ENCODE assay signal across 22 cellular contexts in the genomic region with DNA sequence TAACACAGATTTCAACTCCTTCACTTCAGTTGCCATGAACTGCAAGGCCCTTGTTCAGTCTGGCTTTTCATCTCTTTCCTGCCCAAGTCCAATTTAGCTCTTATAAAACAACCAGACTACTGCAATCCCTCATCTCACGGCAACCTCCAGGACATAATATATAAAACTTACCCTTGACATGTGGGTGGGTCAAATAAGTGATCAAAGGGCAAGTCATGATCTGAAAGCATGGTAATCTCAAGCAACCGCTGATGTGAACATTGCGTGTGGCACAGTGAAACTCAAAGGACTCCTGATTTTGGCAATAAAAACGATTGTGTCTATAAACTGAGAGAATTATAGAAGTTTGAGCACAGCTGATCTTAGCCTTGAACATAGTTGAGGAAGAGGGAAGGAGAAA.
DNase-seq lines count a peak whose midpoint lies in the region; ATAC-seq and TF ChIP-seq lines count a peak whose summit lies in the region.
"Had no signal": no experiment of that assay in that cellular context is flagged by ENCODE, and none has a peak within 500 bp of the region (broad histone marks: within the 10 kb centered on the region; RNA-seq: fewer than 3 reads in every experiment).

No MANE protein-coding gene starts in this region.

- 89% methylated on average over 4 of the region's 4 CpGs for WGBS in smooth muscle cell (ENCODE audit: low lambda C conversion rate)

- DNase-seq in Peyer's patch = peak in 1 of 3 donors; percentile 57
- peak; percentile 11 to 38 for DNase-seq in left colon
- DNase-seq in smooth muscle cell (lab: John Stamatoyannopoulos, UW; ENCODE audit: unreplicated experiment) = no peak
- DNase-seq in omental fat pad (ENCODE audit: low spot score) = no peak
- no peak for DNase-seq in erythroblast (lab: John Stamatoyannopoulos, UW)
- DNase-seq in activated T-cell treated with anti-CD3 and anti-CD28 coated beads, Interleukin-2, amount 50 U/mL, for 1 hour = no peak
- DNase-seq: 8988T; ACHN; BE2C; CD4-positive, alpha-beta T cell; CD8-positive, alpha-beta memory T cell; DMS 273 treated with DMSO at 0.1 percent for 48 hours; DMS79; EL; GDM1; GOT3; HFFc6 had no signal

- no peak overlapping the region for H3K9ac ChIP-seq in smooth muscle cell (ENCODE audit: low read depth)
- H3K9ac ChIP-seq: BLaER1 treated with 17β-estradiol and CSF1 and Interleukin-3, amounts not matched to agents 10 nM and 100 nM had no signal

- H3K27ac ChIP-seq in Peyer's patch (peak overlapping the region in 3 of 4 donors; percentile 31 to 79 (median 75)), muscle layer of duodenum (ENCODE audit: low read length) (peak overlapping the region; percentile 28), smooth muscle cell (ENCODE audit: low read depth) (no peak overlapping the region)
- H3K27ac ChIP-seq: A549; BLaER1 treated with 17β-estradiol and CSF1 and Interleukin-3, amounts not matched to agents 10 nM and 100 nM had no signal

- H3K4me3 ChIP-seq in Peyer's patch (no peak overlapping the region), muscle layer of duodenum (ENCODE audit: low read depth in 1 of 2, low read length in 2 of 2) (no peak overlapping the region), smooth muscle cell (no peak overlapping the region)
- H3K4me3 ChIP-seq: A549; BLaER1 treated with 17β-estradiol and CSF1 and Interleukin-3, amounts not matched to agents 10 nM and 100 nM; GM12878; HAP-1 had no signal

- H3K27me3 ChIP-seq in Peyer's patch (no peaks in the 10 kb centered on the region), muscle layer of duodenum (ENCODE audit: low read depth, low read length) (no peaks in the 10 kb centered on the region), smooth muscle cell (ENCODE audit: low read depth) (no peaks in the 10 kb centered on the region)
- H3K27me3 ChIP-seq: BE2C had no signal

- intact Hi-C loops in left colon (cut with DNase I, micrococcal nuclease) = no loop called here

- H3F3A ChIP-seq in smooth muscle cell (ENCODE audit: low read depth) = no peaks in the 10 kb centered on the region

- H3K79me2 ChIP-seq in smooth muscle cell (ENCODE audit: low read depth) = no peaks in the 10 kb centered on the region

- H3K4me1 ChIP-seq in Peyer's patch (peaks cover 0 to 3% (median 0%) of the 10 kb centered on the region in 4 donors), muscle layer of duodenum (ENCODE audit: control insufficient read depth in 1 of 2, insufficient read depth in 2 of 2, low read length in 2 of 2) (no peaks in the 10 kb centered on the region), smooth muscle cell (ENCODE audit: low read depth) (no peaks in the 10 kb centered on the region)
- H3K4me1 ChIP-seq: A549, BE2C, HAP-1 had no signal

- TF ChIP-seq POLR2A in Peyer's patch (IDR thresholded peaks at IDR 0.05) = no peak
- TF ChIP-seq POLR2A in erythroblast (IDR thresholded peaks at IDR 0.05; ENCODE audit: low read length) = no peak

- H3K36me3 ChIP-seq in Peyer's patch = no peaks in the 10 kb centered on the region
- no peaks in the 10 kb centered on the region for H3K36me3 ChIP-seq in muscle layer of duodenum (ENCODE audit: control insufficient read depth in 1 of 2, insufficient read depth in 2 of 2, low read length in 2 of 2)
- H3K36me3 ChIP-seq in smooth muscle cell (ENCODE audit: low read depth) = no peaks in the 10 kb centered on the region
- H3K36me3 ChIP-seq: BE2C; BLaER1 treated with 17β-estradiol and CSF1 and Interleukin-3, amounts not matched to agents 10 nM and 100 nM; HAP-1 had no signal

- H3K9me3 ChIP-seq in Peyer's patch (no peaks in the 10 kb centered on the region), muscle layer of duodenum (ENCODE audit: control insufficient read depth in 1 of 2, low read length in 2 of 2) (no peaks in the 10 kb centered on the region), smooth muscle cell (replicated peaks; ENCODE audit: low read depth) (no peaks in the 10 kb centered on the region)
- H3K9me3 ChIP-seq: A549, BE2C, HAP-1 had no signal

- TF ChIP-seq CTCF in Peyer's patch (IDR thresholded peaks at IDR 0.05) = no peak
- TF ChIP-seq CTCF in smooth muscle cell (IDR thresholded peaks at IDR 0.05; ENCODE audit: borderline replicate concordance, insufficient read depth, poor library complexity, severe bottlenecking) = no peak
- TF ChIP-seq CTCF in omental fat pad (IDR thresholded peaks at IDR 0.05) = no peak

- ATAC-seq in left colon = peak; percentile 81
- ATAC-seq in omental fat pad (ENCODE audit: low FRiP score) = no peak
- ATAC-seq: A549, GM12878 had no signal

- H4K20me1 ChIP-seq in smooth muscle cell (ENCODE audit: low read depth) = no peaks in the 10 kb centered on the region
- H4K20me1 ChIP-seq: BLaER1 treated with 17β-estradiol and CSF1 and Interleukin-3, amounts not matched to agents 10 nM and 100 nM had no signal

- H2AFZ ChIP-seq in smooth muscle cell (ENCODE audit: low read depth) = no peak overlapping the region

- no peak overlapping the region for H3K4me2 ChIP-seq in smooth muscle cell
- H3K4me2 ChIP-seq: A549 had no signal

Comparison
In these comparisons a context has a peak if more than half of its experiments do, and no peak if none do; other contexts are left out.
1. DNase-seq: peak in left colon (2 of 2); none in smooth muscle cell (single experiment), omental fat pad (single experiment), erythroblast (0 of 2) and activated T-cell treated with anti-CD3 and anti-CD28 coated beads, Interleukin-2, amount 50 U/mL, for 1 hour (single experiment).